11 cellular contexts compared by ENCODE assay signal in the genomic region with DNA sequence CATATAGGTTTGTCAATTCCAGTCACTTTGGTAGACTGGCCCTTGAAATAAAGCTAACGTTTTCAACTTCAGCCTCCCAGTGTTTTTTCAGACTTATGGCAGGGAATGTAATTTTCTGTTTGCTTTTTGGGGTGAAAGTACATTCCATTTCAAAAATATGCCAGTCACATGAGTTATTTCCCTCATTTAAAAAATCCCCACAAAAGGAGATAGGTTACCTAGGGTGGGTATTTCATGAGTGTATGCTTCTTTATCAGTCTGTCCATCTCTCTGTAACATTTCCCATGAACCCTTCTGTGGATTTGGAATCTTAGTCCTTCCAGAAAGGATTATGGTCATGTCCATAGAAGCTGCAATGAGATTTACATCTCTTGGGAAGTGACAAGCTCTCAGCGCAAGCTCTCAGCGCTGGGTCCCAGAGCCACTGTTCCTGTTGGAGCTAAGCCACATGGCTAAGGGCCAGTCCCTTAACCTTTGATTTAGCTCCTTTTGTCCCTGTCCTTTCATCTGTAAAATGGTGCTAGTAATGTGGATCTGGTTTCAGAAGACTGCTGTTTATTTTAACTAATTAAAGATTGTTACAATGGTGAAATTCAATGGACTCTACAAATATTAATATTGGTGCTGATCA.
DNase-seq lines count a peak whose midpoint lies in the region; ATAC-seq and TF ChIP-seq lines count a peak whose summit lies in the region.
"Had no signal": no experiment of that assay in that cellular context is flagged by ENCODE, and none has a peak within 500 bp of the region (broad histone marks: within the 10 kb centered on the region; RNA-seq: fewer than 3 reads in every experiment).

No MANE protein-coding gene starts in this region.

- no peaks in the 10 kb centered on the region for H3K36me3 ChIP-seq in HCT116 (ENCODE audit: control insufficient read depth in 1 of 2, insufficient read depth in 2 of 2, low read length in 2 of 2)
- H3K36me3 ChIP-seq in colonic mucosa: no peaks in the 10 kb centered on the region
- H3K36me3 ChIP-seq in neural progenitor cell: no peaks in the 10 kb centered on the region
- H3K36me3 ChIP-seq: sigmoid colon had no signal

- H3K4me3 ChIP-seq in HCT116 (replicated peaks in 1 of 2; ENCODE audit: low read depth in 1 of 2, low read length in 2 of 2) (no peak overlapping the region), colonic mucosa (no peak overlapping the region), neural progenitor cell (no peak overlapping the region)
- H3K4me3 ChIP-seq: sigmoid colon had no signal

- H3K9me3 Mint-ChIP-seq in neural progenitor cell (no peaks in the 10 kb centered on the region), osteocyte (ENCODE audit: unreplicated experiment) (no peaks in the 10 kb centered on the region)
- H3K9me3 Mint-ChIP-seq in stimulated activated memory B cell treated with anti-CD40 and anti-IgM and Interleukin-4, amounts not matched to agents 10 μg/mL and 1 μg/mL and 100 μg/mL, for 72 hours: no peaks in the 10 kb centered on the region
- H3K9me3 Mint-ChIP-seq in activated naive CD4-positive, alpha-beta T cell treated with anti-CD3 and anti-CD28 coated beads for 36 hours: no peaks in the 10 kb centered on the region

- intact Hi-C loops in HCT116 (cut with micrococcal nuclease): loop anchor here (10.0 kb wide), 1 partner anchor 576 kb away; no protein-coding TSS in a partner anchor
- intact Hi-C loops in colonic mucosa (cut with DNase I): no loop called here
- intact Hi-C loops in activated naive CD4-positive, alpha-beta T cell treated with anti-CD3 and anti-CD28 coated beads for 36 hours (cut with micrococcal nuclease): no loop called here

- no peaks in the 10 kb centered on the region for H3K27me3 ChIP-seq in HCT116 (ENCODE audit: insufficient read depth, low read length)
- no peaks in the 10 kb centered on the region for H3K27me3 ChIP-seq in colonic mucosa
- no peaks in the 10 kb centered on the region for H3K27me3 ChIP-seq in neural progenitor cell
- H3K27me3 ChIP-seq: sigmoid colon had no signal

- no peaks in the 10 kb centered on the region for H3F3A ChIP-seq in neural progenitor cell (ENCODE audit: low read depth)

- DNase-seq in HCT116 (ENCODE audit: low read depth, low spot score) (no peak), NCI-H2029 (lab: John Stamatoyannopoulos, UW) (peak; percentile 90), colonic mucosa (peak; percentile 83), neural progenitor cell (ENCODE audit: low spot score) (peak; percentile 55), osteocyte (ENCODE audit: extremely low spot score, unreplicated experiment) (no peak), amniotic stem cell (lab: John Stamatoyannopoulos, UW) (no peak)
- DNase-seq in activated naive CD4-positive, alpha-beta T cell treated with anti-CD3 and anti-CD28 coated beads for 36 hours: no peak
- DNase-seq: glutamatergic neuron, NCI-H187 treated with DMSO at 0.1 percent for 48 hours, sigmoid colon had no signal

- no TSS peak for BruUV-seq in HCT116 (replicated peaks; lab: Mats Ljungman, UMichigan)

- H4K20me1 ChIP-seq in HCT116 (ENCODE audit: insufficient read depth): no peaks in the 10 kb centered on the region
- H4K20me1 ChIP-seq in neural progenitor cell (ENCODE audit: low read depth): no peaks in the 10 kb centered on the region

- no peaks in the 10 kb centered on the region for H3K79me2 ChIP-seq in HCT116 (ENCODE audit: insufficient read depth, low read length)
- H3K79me2 ChIP-seq in neural progenitor cell (ENCODE audit: low read depth): no peaks in the 10 kb centered on the region

- H3K4me1 ChIP-seq in HCT116 (ENCODE audit: control insufficient read depth in 1 of 2, insufficient read depth in 2 of 2, low read length in 2 of 2) (peaks cover 7 to 14% of the 10 kb centered on the region in 2 experiments; a peak in 2 of 4 replicates), colonic mucosa (peaks cover 6% of the 10 kb centered on the region), neural progenitor cell (peaks cover 8% of the 10 kb centered on the region)

- H3K36me3 Mint-ChIP-seq in neural progenitor cell: no peaks in the 10 kb centered on the region
- peaks cover 5% of the 10 kb centered on the region for H3K36me3 Mint-ChIP-seq in stimulated activated memory B cell treated with anti-CD40 and anti-IgM and Interleukin-4, amounts not matched to agents 10 μg/mL and 1 μg/mL and 100 μg/mL, for 72 hours
- H3K36me3 Mint-ChIP-seq in osteocyte (ENCODE audit: unreplicated experiment): no peaks in the 10 kb centered on the region
- H3K36me3 Mint-ChIP-seq in activated naive CD4-positive, alpha-beta T cell treated with anti-CD3 and anti-CD28 coated beads for 36 hours (ENCODE audit: low read depth): no peaks in the 10 kb centered on the region

- H3K4me3 Mint-ChIP-seq in neural progenitor cell (no peak overlapping the region), osteocyte (ENCODE audit: unreplicated experiment) (no peak overlapping the region)
- no peak overlapping the region for H3K4me3 Mint-ChIP-seq in stimulated activated memory B cell treated with anti-CD40 and anti-IgM and Interleukin-4, amounts not matched to agents 10 μg/mL and 1 μg/mL and 100 μg/mL, for 72 hours
- no peak overlapping the region for H3K4me3 Mint-ChIP-seq in activated naive CD4-positive, alpha-beta T cell treated with anti-CD3 and anti-CD28 coated beads for 36 hours

- H3K4me2 ChIP-seq in HCT116 (ENCODE audit: low read length) (no peak overlapping the region), neural progenitor cell (no peak overlapping the region)

- no peak for TF ChIP-seq POLR2A in HCT116 (IDR thresholded peaks at IDR 0.05; ENCODE audit: borderline replicate concordance, extremely low read depth, insufficient read depth, insufficient read length)

- H3K9ac ChIP-seq in HCT116 (ENCODE audit: low read length): no peak overlapping the region
- no peak overlapping the region for H3K9ac ChIP-seq in colonic mucosa (ENCODE audit: low read depth in 2 of 2, low read length in 2 of 2)
- no peak overlapping the region for H3K9ac ChIP-seq in neural progenitor cell

- H3K9me2 ChIP-seq in HCT116 (ENCODE audit: insufficient read depth): no peaks in the 10 kb centered on the region

- TF ChIP-seq CTCF in HCT116 (IDR thresholded peaks at IDR 0.05 in 2 of 3, conservative IDR thresholded peaks at IDR 0.05 in 1 of 3; ENCODE audit: borderline replicate concordance in 1 of 3, insufficient read depth in 1 of 3, low read depth in 2 of 3, low read length in 2 of 3): no peak
- TF ChIP-seq CTCF in colonic mucosa (IDR thresholded peaks at IDR 0.05): no peak
- TF ChIP-seq CTCF in neural progenitor cell (IDR thresholded peaks at IDR 0.05): no peak
- no peak for TF ChIP-seq CTCF in osteocyte (IDR thresholded peaks at IDR 0.05)

- H3K4me1 Mint-ChIP-seq in neural progenitor cell (no peaks in the 10 kb centered on the region), osteocyte (ENCODE audit: unreplicated experiment) (peaks cover 43% of the 10 kb centered on the region)
- peaks cover 7% of the 10 kb centered on the region for H3K4me1 Mint-ChIP-seq in stimulated activated memory B cell treated with anti-CD40 and anti-IgM and Interleukin-4, amounts not matched to agents 10 μg/mL and 1 μg/mL and 100 μg/mL, for 72 hours
- peaks cover 3% of the 10 kb centered on the region for H3K4me1 Mint-ChIP-seq in activated naive CD4-positive, alpha-beta T cell treated with anti-CD3 and anti-CD28 coated beads for 36 hours (ENCODE audit: low read depth)

- H3K27me3 Mint-ChIP-seq in neural progenitor cell (ENCODE audit: insufficient read depth, low read depth): peaks cover 4% of the 10 kb centered on the region
- H3K27me3 Mint-ChIP-seq in stimulated activated memory B cell treated with anti-CD40 and anti-IgM and Interleukin-4, amounts not matched to agents 10 μg/mL and 1 μg/mL and 100 μg/mL, for 72 hours: no peaks in the 10 kb centered on the region
- H3K27me3 Mint-ChIP-seq in osteocyte (ENCODE audit: unreplicated experiment): no peaks in the 10 kb centered on the region
- no peaks in the 10 kb centered on the region for H3K27me3 Mint-ChIP-seq in activated naive CD4-positive, alpha-beta T cell treated with anti-CD3 and anti-CD28 coated beads for 36 hours (ENCODE audit: low read depth)

- H3K27ac ChIP-seq in HCT116 (ENCODE audit: low read depth, low read length) (no peak overlapping the region), colonic mucosa (no peak overlapping the region), neural progenitor cell (no peak overlapping the region)
- H3K27ac ChIP-seq: sigmoid colon had no signal

- RAD21 ChIA-PET in HCT116 (lab: Charles Lee; ENCODE audit: low non-redundant PET in 1 of 2, low total read pairs in 2 of 2, uncharacterized antibody in 2 of 2, unreplicated experiment in 2 of 2): interaction anchor here in 1 of 2 experiments (0.6 kb wide), 1 partner anchor 100 kb away, joined by 3 read pairs; no protein-coding TSS in a partner anchor

- no peak for ATAC-seq in HCT116
- ATAC-seq in stimulated activated memory B cell treated with anti-CD40 and anti-IgM and Interleukin-4, amounts not matched to agents 10 μg/mL and 1 μg/mL and 100 μg/mL, for 72 hours: no peak

- POLR2A ChIA-PET in HCT116 (lab: Charles Lee): interaction anchor here (0.9 kb wide), 1 partner anchor 9 kb away, joined by 3 read pairs; no protein-coding TSS in a partner anchor

- H3K9me3 ChIP-seq in HCT116 (ENCODE audit: control insufficient read depth in 1 of 2, insufficient read depth in 1 of 2, low read depth in 1 of 2, low read length in 2 of 2) (no peaks in the 10 kb centered on the region), colonic mucosa (no peaks in the 10 kb centered on the region), neural progenitor cell (ENCODE audit: low read depth) (no peaks in the 10 kb centered on the region)
- H3K9me3 ChIP-seq: sigmoid colon had no signal

- H3K27ac Mint-ChIP-seq in neural progenitor cell: no peak overlapping the region
- H3K27ac Mint-ChIP-seq in stimulated activated memory B cell treated with anti-CD40 and anti-IgM and Interleukin-4, amounts not matched to agents 10 μg/mL and 1 μg/mL and 100 μg/mL, for 72 hours: no peak overlapping the region
- H3K27ac Mint-ChIP-seq in osteocyte (ENCODE audit: unreplicated experiment): no peak overlapping the region
- H3K27ac Mint-ChIP-seq in activated naive CD4-positive, alpha-beta T cell treated with anti-CD3 and anti-CD28 coated beads for 36 hours: no peak overlapping the region

- H2AFZ ChIP-seq in HCT116 (ENCODE audit: low read depth, low read length, poor library complexity, severe bottlenecking) (no peak overlapping the region), neural progenitor cell (replicated peaks) (no peak overlapping the region)

- no peak for TF ChIP-seq RAD21 in HCT116 (IDR thresholded peaks at IDR 0.05; ENCODE audit: low read depth)

- CTCF ChIA-PET in HCT116 (lab: Charles Lee): no interaction called here
- CTCF ChIA-PET in activated naive CD4-positive, alpha-beta T cell treated with anti-CD3 and anti-CD28 coated beads for 36 hours (lab: Charles Lee): interaction anchor here (0.6 kb wide), 1 partner anchor 86 kb away, joined by 6 read pairs; no protein-coding TSS in a partner anchor

TF ChIP-seq in HCT116, 20 proteins besides CTCF, POLR2A, EP300 and RAD21:
- peak; percentile 22 for TF ChIP-seq TCF7L2 (IDR thresholded peaks at IDR 0.05; ENCODE audit: borderline replicate concordance, extremely low read depth, insufficient read depth, insufficient read length)
- no peak for TF ChIP-seq CBX3 (IDR thresholded peaks at IDR 0.05; ENCODE audit: low read depth)
TF ChIP-seq in HCT116: peak in this region for 1.

Comparison
In these comparisons a context has a peak if more than half of its experiments do, and no peak if none do; other contexts are left out.
1. DNase-seq: peak in NCI-H2029 (single experiment), colonic mucosa (single experiment) and neural progenitor cell (single experiment); none in HCT116 (single experiment), osteocyte (single experiment), activated naive CD4-positive, alpha-beta T cell treated with anti-CD3 and anti-CD28 coated beads for 36 hours (single experiment) and amniotic stem cell (single experiment).